ENCODE assay signal across 8 cellular contexts in genomic region chr2:205903549-205904129, GRCh38.
A peak's percentile ranks its signal among the peaks of the same experiment; 100 is the strongest.
DNase-seq lines count a peak whose midpoint lies in the region; ATAC-seq and TF ChIP-seq lines count a peak whose summit lies in the region.

No MANE protein-coding gene starts in this region.

- no peak overlapping the region for H3K4me2 ChIP-seq in GM23338

- no peak overlapping the region for H3K27ac Mint-ChIP-seq in GM23338

- no peaks in the 10 kb centered on the region for H4K20me1 ChIP-seq in GM23338 (replicated peaks; ENCODE audit: insufficient read depth)

- ATAC-seq in GM23338, result peak; percentile 98
- no peak for ATAC-seq in GM21737 (IDR thresholded peaks at IDR 0.05; ENCODE audit: unreplicated experiment)

- H3K9me3 Mint-ChIP-seq in GM23338, result no peaks in the 10 kb centered on the region

- no peaks in the 10 kb centered on the region for H3K36me3 Mint-ChIP-seq in GM23338 (ENCODE audit: low read depth)

- no peaks in the 10 kb centered on the region for H3K79me2 ChIP-seq in GM23338 (replicated peaks; ENCODE audit: insufficient read depth)

- H3K4me1 Mint-ChIP-seq in GM23338, result no peaks in the 10 kb centered on the region

- H3K4me1 ChIP-seq in GM23338 (ENCODE audit: insufficient read depth) (no peaks in the 10 kb centered on the region), esophagus muscularis mucosa (no peaks in the 10 kb centered on the region), testis (peaks cover 8% of the 10 kb centered on the region)

- WGBS in esophagus muscularis mucosa, result 73% methylated on average over 10 of the region's 10 CpGs
- WGBS in testis, 2 donors, result 69 to 76% methylated on average over 10 of the region's 10 CpGs

- TF ChIP-seq CTCF in GM23338 (conservative IDR thresholded peaks at IDR 0.05; ENCODE audit: low read depth in 2 of 2) (peak; percentile 66 to 86), esophagus muscularis mucosa (IDR thresholded peaks at IDR 0.05) (peak; percentile 11 to 32 (median 19)), testis (IDR thresholded peaks at IDR 0.05) (peak in 2 of 3 experiments; percentile 20 to 21)

- H3K27ac ChIP-seq in GM23338 (ENCODE audit: low read depth) (no peak overlapping the region), esophagus muscularis mucosa (replicated peaks in 1 of 4) (no peak overlapping the region), testis (no peak overlapping the region)

- DNase-seq in NCI-H526 (lab: John Stamatoyannopoulos, UW) (peak; percentile 9 to 28), NCI-H526 treated with DMSO at 0.1 percent for 48 hours (lab: John Stamatoyannopoulos, UW) (no peak), GM23338 (ENCODE audit: low spot score) (peak; percentile 79), NCI-H510A (lab: John Stamatoyannopoulos, UW) (peak; percentile 16), esophagus muscularis mucosa (ENCODE audit: extremely low spot score) (no peak), testis (peak; percentile 65), OCI-M2 (lab: John Stamatoyannopoulos, UW; ENCODE audit: unreplicated experiment) (no peak)

- TF ChIP-seq EP300 in esophagus muscularis mucosa (IDR thresholded peaks at IDR 0.05), result no peak

- intact Hi-C loops in esophagus muscularis mucosa (cut with DNase I) (no loop called here), testis (cut with DNase I; ENCODE audit: low total_unique reads) (no loop called here)

- no peaks in the 10 kb centered on the region for H3K9me2 ChIP-seq in GM23338 (ENCODE audit: insufficient read depth)

- H3K9me3 ChIP-seq in esophagus muscularis mucosa (peaks cover 0 to 4% (median 0%) of the 10 kb centered on the region in 4 donors), testis (no peaks in the 10 kb centered on the region)

- H3F3A ChIP-seq in GM23338 (replicated peaks; ENCODE audit: low read depth), result no peaks in the 10 kb centered on the region

- TF ChIP-seq POLR2A in esophagus muscularis mucosa (IDR thresholded peaks at IDR 0.05; ENCODE audit: low read depth) (no peak), testis (IDR thresholded peaks at IDR 0.05) (no peak)

- no peak overlapping the region for H3K4me3 Mint-ChIP-seq in GM23338

- H3K27me3 ChIP-seq in GM23338 (ENCODE audit: insufficient read depth) (no peaks in the 10 kb centered on the region), esophagus muscularis mucosa (no peaks in the 10 kb centered on the region), testis (no peaks in the 10 kb centered on the region)

- H3K4me3 ChIP-seq in GM23338 (no peak overlapping the region), esophagus muscularis mucosa (no peak overlapping the region), testis (no peak overlapping the region)

- no peak overlapping the region for H2AFZ ChIP-seq in GM23338

- H3K27me3 Mint-ChIP-seq in GM23338 (ENCODE audit: insufficient read depth, low read depth, poor library complexity), result no peaks in the 10 kb centered on the region

- H3K36me3 ChIP-seq in GM23338 (ENCODE audit: insufficient read depth) (no peaks in the 10 kb centered on the region), esophagus muscularis mucosa (no peaks in the 10 kb centered on the region), testis (ENCODE audit: low read depth, missing control alignments) (no peaks in the 10 kb centered on the region)

TF ChIP-seq in GM23338, 12 proteins besides CTCF, POLR2A, EP300 and RAD21:
- TF ChIP-seq ZNF331 (CRISPR knock-in tag; IDR thresholded peaks at IDR 0.05; ENCODE audit: low read depth) (no peak), STAT1 (IDR thresholded peaks at IDR 0.05; ENCODE audit: unreplicated experiment) (no peak), ZNF114 (CRISPR knock-in tag; IDR thresholded peaks at IDR 0.05) (no peak), EZH2 (IDR thresholded peaks at IDR 0.05; ENCODE audit: low read depth, unreplicated experiment) (no peak), JUNB (IDR thresholded peaks at IDR 0.05; ENCODE audit: unreplicated experiment) (no peak), EZH2phosphoT487 (IDR thresholded peaks at IDR 0.05; ENCODE audit: unreplicated experiment) (no peak), NANOG (IDR thresholded peaks at IDR 0.05; ENCODE audit: borderline replicate concordance) (no peak), REST (IDR thresholded peaks at IDR 0.05; ENCODE audit: unreplicated experiment) (no peak), CREB1 (CRISPR knock-in tag; IDR thresholded peaks at IDR 0.05; ENCODE audit: low read depth) (no peak), ZNF462 (CRISPR knock-in tag; IDR thresholded peaks at IDR 0.05) (no peak)
TF ChIP-seq in GM23338: peak in this region for 0.

Comparison
In these comparisons a context has a peak if more than half of its experiments do, and no peak if none do; other contexts are left out.
1. DNase-seq: peak in NCI-H526 (2 of 2), GM23338 (single experiment), NCI-H510A (single experiment) and testis (single experiment); none in NCI-H526 treated with DMSO at 0.1 percent for 48 hours (single experiment), esophagus muscularis mucosa (single experiment) and OCI-M2 (single experiment).
2. CTCF ChIP-seq: peak in every context shown above with its lines; median percentile 76 in GM23338; 20 in testis; 19 in esophagus muscularis mucosa.